ENCODE assay signal across 9 cellular contexts in the genomic region with DNA sequence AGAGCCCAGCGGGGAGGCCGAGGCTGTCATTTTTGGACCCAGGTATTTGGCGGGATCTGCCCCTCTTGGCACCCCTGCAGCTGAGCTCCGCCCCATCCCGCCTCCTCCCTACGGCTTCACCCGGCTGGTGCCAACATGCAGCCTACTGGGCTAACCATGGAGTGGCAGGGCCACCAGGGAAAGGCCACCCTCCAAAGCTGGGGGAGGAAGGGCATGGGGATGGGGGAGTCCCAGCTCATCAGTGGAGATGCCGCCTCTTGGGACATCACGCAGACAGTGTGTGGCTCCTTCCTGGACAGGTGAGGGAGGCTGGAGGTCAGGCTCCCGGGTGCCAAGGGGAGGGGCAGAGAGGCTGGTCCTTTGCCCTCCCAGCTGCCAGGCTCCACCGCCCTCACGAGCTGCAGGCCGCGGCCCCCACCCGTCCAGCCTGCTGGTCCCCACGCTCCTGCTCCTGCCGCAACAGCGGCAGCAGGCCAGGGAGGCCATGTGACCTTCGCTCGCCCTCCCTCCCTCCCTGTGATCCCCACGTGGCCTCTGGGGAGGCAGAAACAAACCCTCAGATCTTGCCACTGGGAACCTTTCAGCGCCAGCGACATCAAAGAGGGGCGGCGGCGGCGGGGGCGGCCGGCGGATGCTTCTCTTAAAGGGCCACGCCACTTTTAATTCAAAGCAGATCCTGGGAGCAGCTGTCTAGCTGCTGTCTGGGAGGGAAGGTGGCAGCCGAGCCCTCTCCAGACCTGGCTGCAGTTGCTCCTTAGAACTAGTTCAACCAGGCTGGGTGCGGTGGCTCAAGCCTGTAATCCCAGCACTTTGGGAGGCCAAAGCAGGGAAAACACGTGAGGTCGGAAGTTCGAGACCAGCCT. TPM values are rescaled to one million over a fixed set of nuclear protein-coding genes. Genes with fewer than 3 reads are reported as not detected.
DNase-seq lines count a peak whose midpoint lies in the region; ATAC-seq, FAIRE-seq and TF ChIP-seq lines count a peak whose summit lies in the region.
"Had no signal": no experiment of that assay in that cellular context is flagged by ENCODE, and none has a peak within 500 bp of the region (broad histone marks: within the 10 kb centered on the region; RNA-seq: fewer than 3 reads in every experiment).

No MANE protein-coding gene starts in this region.

- TF ChIP-seq RAD21 in A549 (conservative IDR thresholded peaks at IDR 0.05 in 1 of 2, IDR thresholded peaks at IDR 0.05 in 1 of 2), result no peak

- FAIRE-seq in A549 (lab: Jason Lieb, UNC), result no peak

- no peak for TF ChIP-seq EP300 in A549 (IDR thresholded peaks at IDR 0.05)

- WGBS in A549 (ENCODE audit: missing lambda C conversion rate), result 48% methylated on average over 27 of the region's 36 CpGs

- H3K36me3 ChIP-seq in duodenal mucosa (ENCODE audit: control insufficient read depth in 1 of 2, insufficient read depth in 2 of 2, low read length in 2 of 2) (no peaks in the 10 kb centered on the region), MG63 (no peaks in the 10 kb centered on the region)

- H3K27ac ChIP-seq in A549, result peak overlapping the region; percentile 65 to 85
- H3K27ac ChIP-seq in duodenal mucosa (ENCODE audit: low read depth, low read length), result peak overlapping the region; percentile 10

- POLR2A ChIA-PET in A549 (lab: Yijun Ruan, JAX), result interaction anchor here (1.5 kb wide), 1 partner anchor 9 kb away, joined by 3 read pairs; a partner anchor contains a TSS

- ATAC-seq in A549 (peak; percentile 52), GM21619 (IDR thresholded peaks at IDR 0.05; ENCODE audit: unreplicated experiment) (peak; percentile 46)

- H3K9me3 ChIP-seq in A549 (peaks cover 14% of the 10 kb centered on the region), duodenal mucosa (ENCODE audit: control insufficient read depth in 1 of 2, low read length in 2 of 2) (no peaks in the 10 kb centered on the region), MG63 (peaks cover 10% of the 10 kb centered on the region)

- no peak for TF ChIP-seq CTCF in A549 (IDR thresholded peaks at IDR 0.05)

- H3K27me3 ChIP-seq in duodenal mucosa (ENCODE audit: control insufficient read depth in 1 of 2, insufficient read depth in 2 of 2, low read length in 2 of 2) (peaks cover 4 to 8% of the 10 kb centered on the region in 2 donors), MG63 (no peaks in the 10 kb centered on the region)

- peak overlapping the region; percentile 72 for H3K4me2 ChIP-seq in A549

- DNase-seq in A549 (ENCODE audit: low read depth in 1 of 2, low spot score in 1 of 2), result peak; percentile 67 to 78
- DNase-seq in NCI-H2227 treated with DMSO at 0.1 percent for 48 hours (lab: John Stamatoyannopoulos, UW), result peak; percentile 11
- peak; percentile 87 to 91 for DNase-seq in activated CD4-positive, alpha-beta T cell treated with anti-CD3 and anti-CD28 coated beads, Interleukin-2, amount 50 U/mL, for 48 hours
- peak; percentile 93 for DNase-seq in medulla oblongata (ENCODE audit: extremely low spot score)
- peak; percentile 78 for DNase-seq in stimulated activated CD8-positive, alpha-beta memory T cell treated with anti-CD3 and anti-CD28 coated beads, Interleukin-12 subunit alpha, Interleukin-12 subunit beta, amount 100 ng/mL, for 4 hours (ENCODE audit: low read depth)
- no peak for DNase-seq in MG63

- CTCF ChIA-PET in A549 (lab: Yijun Ruan, JAX), result interaction anchor here (0.7 to 10.9 kb wide), 9 partner anchors 8 to 98 kb away, joined by 3 to 794 read pairs (median 4); a partner anchor contains a TSS

- no peak overlapping the region for H3K9ac ChIP-seq in duodenal mucosa (ENCODE audit: low read depth in 1 of 2, low read length in 2 of 2)

- no peak for TF ChIP-seq POLR2A in A549 (IDR thresholded peaks at IDR 0.05; ENCODE audit: low read length)

- H3K4me3 ChIP-seq in A549 (0 out of 3 replicates have a peak overlapping the region, but pooled peaks have one; percentile 16), duodenal mucosa (ENCODE audit: low read depth in 1 of 2, low read length in 2 of 2) (peak overlapping the region; percentile 40 to 47), MG63 (no peak overlapping the region)

- peaks cover 19% of the 10 kb centered on the region for H3K4me1 ChIP-seq in A549
- peaks cover 12 to 27% of the 10 kb centered on the region in 2 donors for H3K4me1 ChIP-seq in duodenal mucosa (ENCODE audit: control insufficient read depth in 1 of 2, insufficient read depth in 2 of 2, low read length in 2 of 2)

TF ChIP-seq in A549, 52 proteins besides CTCF, POLR2A, EP300 and RAD21:
- no peak for TF ChIP-seq HOXB5 (CRISPR knock-in tag; IDR thresholded peaks at IDR 0.05)
- TF ChIP-seq, protein P1, sequence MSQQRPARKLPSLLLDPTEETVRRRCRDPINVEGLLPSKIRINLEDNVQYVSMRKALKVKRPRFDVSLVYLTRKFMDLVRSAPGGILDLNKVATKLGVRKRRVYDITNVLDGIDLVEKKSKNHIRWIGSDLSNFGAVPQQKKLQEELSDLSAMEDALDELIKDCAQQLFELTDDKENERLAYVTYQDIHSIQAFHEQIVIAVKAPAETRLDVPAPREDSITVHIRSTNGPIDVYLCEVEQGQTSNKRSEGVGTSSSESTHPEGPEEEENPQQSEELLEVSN (IDR thresholded peaks at IDR 0.05; ENCODE audit: borderline replicate concordance, low read depth), result peak; percentile 44; the same call in 1 of the 2 replicates
- TF ChIP-seq, protein P2, sequence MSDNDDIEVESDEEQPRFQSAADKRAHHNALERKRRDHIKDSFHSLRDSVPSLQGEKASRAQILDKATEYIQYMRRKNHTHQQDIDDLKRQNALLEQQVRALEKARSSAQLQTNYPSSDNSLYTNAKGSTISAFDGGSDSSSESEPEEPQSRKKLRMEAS (IDR thresholded peaks at IDR 0.05), result peak; percentile 76
- TF ChIP-seq, protein P3, sequence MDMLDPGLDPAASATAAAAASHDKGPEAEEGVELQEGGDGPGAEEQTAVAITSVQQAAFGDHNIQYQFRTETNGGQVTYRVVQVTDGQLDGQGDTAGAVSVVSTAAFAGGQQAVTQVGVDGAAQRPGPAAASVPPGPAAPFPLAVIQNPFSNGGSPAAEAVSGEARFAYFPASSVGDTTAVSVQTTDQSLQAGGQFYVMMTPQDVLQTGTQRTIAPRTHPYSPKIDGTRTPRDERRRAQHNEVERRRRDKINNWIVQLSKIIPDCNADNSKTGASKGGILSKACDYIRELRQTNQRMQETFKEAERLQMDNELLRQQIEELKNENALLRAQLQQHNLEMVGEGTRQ (IDR thresholded peaks at IDR 0.05), result peak; percentile 86

RNA-seq across cellular contexts. Expression of a gene that starts 6.8 kb away (rescaled TPM):
- polyA plus RNA-seq in A549 (2011; rRNA removed) (0.06 and 0.08 TPM in 2 replicates), A549 (2017; fragmentation: RNase III; extraction: RNeasy Plus Mini Kit Qiagen cat#74134 plus additional on column Dnase treatment) (0.45 to 0.92 TPM (median 0.91 TPM) in 3 replicates)
- 0.36 and 0.41 TPM in 2 replicates for polyA plus RNA-seq in A549 (2012; cell fraction: cytosol; rRNA removed)
- 1.0 and 1.1 TPM in 2 replicates for polyA plus RNA-seq in A549 (2012; cell fraction: nucleus; rRNA removed)
- not detected in 2 replicates for polyA minus RNA-seq in A549 (2011; rRNA and poly(A)+ RNA removed)
- 0.66 TPM in 1 of 2 replicates, not detected in the other for total RNA-seq in MG63 (2014; rRNA removed; shearing (Covaris generic); ENCODE audit: low replicate concordance)
- total RNA-seq: subcutaneous adipose tissue had no signal

RNA-seq across cellular contexts. Expression of a gene that starts 9.7 kb away (rescaled TPM):
- polyA plus RNA-seq in A549 (2011; rRNA removed) (10.3 and 12.3 TPM in 2 replicates), A549 (2017; fragmentation: RNase III; extraction: RNeasy Plus Mini Kit Qiagen cat#74134 plus additional on column Dnase treatment) (24.5 to 29.4 TPM (median 25.7 TPM) in 3 replicates)
- polyA plus RNA-seq in A549 (2012; cell fraction: cytosol; rRNA removed), result 32.0 and 44.5 TPM in 2 replicates
- polyA plus RNA-seq in A549 (2012; cell fraction: nucleus; rRNA removed), result 105 and 122 TPM in 2 replicates
- polyA minus RNA-seq in A549 (2011; rRNA and poly(A)+ RNA removed), result 16.2 and 22.6 TPM in 2 replicates
- 43.5 and 78.0 TPM in 2 replicates for total RNA-seq in MG63 (2014; rRNA removed; shearing (Covaris generic); ENCODE audit: low replicate concordance)

RNA-seq across cellular contexts. Expression of a gene that starts 20.7 kb away (rescaled TPM):
- not detected in 2 replicates for polyA plus RNA-seq in A549 (2011; rRNA removed)
- not detected in 2 replicates for polyA plus RNA-seq in A549 (2012; cell fraction: cytosol; rRNA removed)
- polyA plus RNA-seq in A549 (2012; cell fraction: nucleus; rRNA removed), result not detected in 2 replicates
- not detected in 3 replicates for polyA plus RNA-seq in A549 (2017; fragmentation: RNase III; extraction: RNeasy Plus Mini Kit Qiagen cat#74134 plus additional on column Dnase treatment)
- not detected in 2 replicates for polyA minus RNA-seq in A549 (2011; rRNA and poly(A)+ RNA removed)
- not detected in 2 replicates for total RNA-seq in MG63 (2014; rRNA removed; shearing (Covaris generic); ENCODE audit: low replicate concordance)
- total RNA-seq: subcutaneous adipose tissue had no signal

RNA-seq across cellular contexts. Expression of a gene that starts 30.7 kb away (rescaled TPM):
- polyA plus RNA-seq in A549 (2011; rRNA removed) (77.1 and 81.4 TPM in 2 replicates), A549 (2017; fragmentation: RNase III; extraction: RNeasy Plus Mini Kit Qiagen cat#74134 plus additional on column Dnase treatment) (81.4 to 93.3 TPM (median 87.2 TPM) in 3 replicates)
- 150 and 202 TPM in 2 replicates for polyA plus RNA-seq in A549 (2012; cell fraction: cytosol; rRNA removed)
- polyA plus RNA-seq in A549 (2012; cell fraction: nucleus; rRNA removed), result 126 and 181 TPM in 2 replicates
- polyA minus RNA-seq in A549 (2011; rRNA and poly(A)+ RNA removed), result 94.1 and 104 TPM in 2 replicates
- total RNA-seq in MG63 (2014; rRNA removed; shearing (Covaris generic); ENCODE audit: low replicate concordance), result 253 and 283 TPM in 2 replicates

RNA-seq across cellular contexts. Expression of a gene that starts 40.2 kb away (rescaled TPM):
- 41.6 and 47.9 TPM in 2 replicates for polyA plus RNA-seq in A549 (2011; rRNA removed)
- polyA plus RNA-seq in A549 (2012; cell fraction: cytosol; rRNA removed), result 55.5 and 60.4 TPM in 2 replicates
- polyA plus RNA-seq in A549 (2012; cell fraction: nucleus; rRNA removed), result 194 and 235 TPM in 2 replicates
- polyA plus RNA-seq in A549 (2017; fragmentation: RNase III; extraction: RNeasy Plus Mini Kit Qiagen cat#74134 plus additional on column Dnase treatment), result 49.8 to 57.9 TPM (median 52.4 TPM) in 3 replicates
- polyA minus RNA-seq in A549 (2011; rRNA and poly(A)+ RNA removed), result 18.1 and 22.6 TPM in 2 replicates
- 11.8 and 14.9 TPM in 2 replicates for total RNA-seq in MG63 (2014; rRNA removed; shearing (Covaris generic); ENCODE audit: low replicate concordance)
